1 cellular context compared by ENCODE assay signal in the genomic region with DNA sequence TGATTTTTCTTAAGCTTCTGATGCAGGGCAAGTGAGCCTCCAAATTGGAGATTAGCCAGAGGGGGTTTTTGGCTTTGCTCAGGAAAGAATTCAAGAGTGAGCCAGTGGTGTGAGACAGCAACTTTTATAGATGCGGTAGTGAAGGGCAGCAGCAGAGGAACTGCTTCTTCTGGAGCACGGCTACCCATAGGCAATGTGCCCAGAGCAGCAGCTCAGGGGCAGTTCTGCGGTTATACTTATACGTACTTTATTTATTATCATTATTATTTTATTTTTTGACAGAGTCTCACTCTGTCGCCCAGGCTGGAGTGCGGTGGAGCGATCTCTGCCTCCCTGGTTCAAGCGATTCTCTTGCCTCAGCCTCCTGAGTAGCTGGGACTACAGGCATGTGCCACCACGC.
TF ChIP-seq lines count a peak whose summit lies in the region.

No MANE protein-coding gene starts in this region.

TF ChIP-seq in GM12878, 131 proteins besides CTCF, POLR2A, EP300 and RAD21 (continued from another document):
- TF ChIP-seq MLLT1 (IDR thresholded peaks at IDR 0.05) (peak; percentile 95), JUND (IDR thresholded peaks at IDR 0.05; ENCODE audit: low read depth, low read length) (no peak)
